ENCODE assay signal across 8 cellular contexts in genomic region chr17:79074650-79075432, GRCh38. TPM values are rescaled to one million over a fixed set of nuclear protein-coding genes. Genes with fewer than 3 reads are reported as not detected.
DNase-seq lines count a peak whose midpoint lies in the region; ATAC-seq and TF ChIP-seq lines count a peak whose summit lies in the region.

TSS of gene ENGASE (plus strand) at chr17:79074824. CDS start at chr17:79074945, 121 bp downstream.

- H4K20me1 ChIP-seq in BLaER1 treated with 17β-estradiol and CSF1 and Interleukin-3, amounts not matched to agents 10 nM and 100 nM, result peaks cover 0 to 38% (median 10%) of the 10 kb centered on the region in 11 experiments; a peak in 13 of 22 replicates

- under 1% methylated on average over 104 of the region's 104 CpGs for WGBS in liver

- H3K9ac ChIP-seq in BLaER1 treated with 17β-estradiol and CSF1 and Interleukin-3, amounts not matched to agents 10 nM and 100 nM, result peak within 1 kb of the TSS; percentile 84 to 96 (median 91)
- peak within 1 kb of the TSS; percentile 62 to 80 for H3K9ac ChIP-seq in liver (ENCODE audit: low read depth in 1 of 2, low read length in 2 of 2)

- TF ChIP-seq CTCF in liver (IDR thresholded peaks at IDR 0.05; ENCODE audit: low read depth, low read length, missing input control), result no peak

- peak; percentile 84 for ATAC-seq in GM19395 (IDR thresholded peaks at IDR 0.05; ENCODE audit: unreplicated experiment)
- ATAC-seq in HG03558 (IDR thresholded peaks at IDR 0.05; ENCODE audit: extremely low read depth, unreplicated experiment), result peak; percentile 78

- H3K27ac ChIP-seq in BLaER1 treated with 17β-estradiol and CSF1 and Interleukin-3, amounts not matched to agents 10 nM and 100 nM, result peak within 1 kb of the TSS; percentile 77 to 90 (median 83)
- H3K27ac ChIP-seq in liver (ENCODE audit: low read depth in 1 of 2, low read length in 2 of 2), result peak within 1 kb of the TSS; percentile 65 to 73

- peak; percentile 67 for DNase-seq in NCI-H748 treated with DMSO at 0.1 percent for 48 hours (lab: John Stamatoyannopoulos, UW)
- peak; percentile 91 to 92 for DNase-seq in activated CD4-positive, alpha-beta T cell treated with anti-CD3 and anti-CD28 coated beads, Interleukin-2, amount 50 U/mL, for 48 hours
- DNase-seq in dermis microvascular lymphatic vessel endothelial cell (ENCODE audit: low read depth in 2 of 2), result peak; percentile 77 to 95
- DNase-seq in stimulated activated CD4-positive, alpha-beta T cell treated with anti-CD3 and anti-CD28 coated beads, Interleukin-2, amount 100 ng/mL, for 48 hours, result peak; percentile 89 to 92

- H3K27me3 ChIP-seq in BLaER1 treated with 17β-estradiol and CSF1 and Interleukin-3, amounts not matched to agents 10 nM and 100 nM, result no peaks in the 10 kb centered on the region
- H3K27me3 ChIP-seq in liver (ENCODE audit: control insufficient read depth in 4 of 4, insufficient read depth in 4 of 4, low read length in 3 of 4), result no peaks in the 10 kb centered on the region

- H3K9me3 ChIP-seq in BLaER1 treated with 17β-estradiol and CSF1 and Interleukin-3, amounts not matched to agents 10 nM and 100 nM (replicated peaks in 1 of 11), result no peaks in the 10 kb centered on the region
- no peaks in the 10 kb centered on the region for H3K9me3 ChIP-seq in liver (ENCODE audit: control insufficient read depth in 4 of 4, low read length in 3 of 4)

- H3K4me2 ChIP-seq in BLaER1 treated with 17β-estradiol and CSF1 and Interleukin-3, amounts not matched to agents 10 nM and 100 nM, result peak within 1 kb of the TSS; percentile 88 to 99 (median 98)

- peaks cover 20 to 29% (median 27%) of the 10 kb centered on the region in 11 experiments for H3K36me3 ChIP-seq in BLaER1 treated with 17β-estradiol and CSF1 and Interleukin-3, amounts not matched to agents 10 nM and 100 nM
- peaks cover 0 to 11% (median 9%) of the 10 kb centered on the region in 4 donors for H3K36me3 ChIP-seq in liver (ENCODE audit: control insufficient read depth in 4 of 4, insufficient read depth in 3 of 4, low read depth in 1 of 4, low read length in 3 of 4)

- peak within 1 kb of the TSS; percentile 91 to 100 (median 96) for H3K4me3 ChIP-seq in BLaER1 treated with 17β-estradiol and CSF1 and Interleukin-3, amounts not matched to agents 10 nM and 100 nM
- peak within 1 kb of the TSS; percentile 77 to 84 (median 81) for H3K4me3 ChIP-seq in liver (ENCODE audit: low read depth in 1 of 3, low read length in 3 of 3)

- TF ChIP-seq RAD21 in liver (IDR thresholded peaks at IDR 0.05), result no peak

- H3K4me1 ChIP-seq in BLaER1 treated with 17β-estradiol and CSF1 and Interleukin-3, amounts not matched to agents 10 nM and 100 nM, result peaks cover 18 to 34% (median 27%) of the 10 kb centered on the region in 10 experiments
- peaks cover 5 to 12% (median 7%) of the 10 kb centered on the region in 4 donors for H3K4me1 ChIP-seq in liver (ENCODE audit: control insufficient read depth in 4 of 4, insufficient read depth in 4 of 4, low read length in 3 of 4)

TF ChIP-seq in liver, 16 proteins besides CTCF, POLR2A, EP300 and RAD21:
- TF ChIP-seq HNF4A (conservative IDR thresholded peaks at IDR 0.05) (peak in 1 of 2 donors; percentile 2), EGR1 (IDR thresholded peaks at IDR 0.05; ENCODE audit: low read depth in 2 of 2) (peak in 1 of 2 donors; percentile 82), SP1 (IDR thresholded peaks at IDR 0.05) (peak; percentile 23), ZBTB33 (IDR thresholded peaks at IDR 0.05) (no peak)
TF ChIP-seq in liver: peak in this region for 3.

RNA-seq across cellular contexts. Expression of gene ENGASE, which starts in this region (rescaled TPM):
- total RNA-seq in dermis microvascular lymphatic vessel endothelial cell, result 6.9 and 7.7 TPM in 2 replicates
- 10 to 100 TPM in 1 of 2 donors, 1 to 10 TPM in 1; 7.6 to 33.6 TPM for total RNA-seq in liver
- 1 to 10 TPM; 5.2 to 8.0 TPM for polyA plus RNA-seq in liver

Comparison
In these comparisons a context has a peak if more than half of its experiments do, and no peak if none do; other contexts are left out.
1. Peak in every context shown above with its lines: DNase-seq, ATAC-seq, H3K4me3 ChIP-seq and H3K27ac ChIP-seq.